Comparison of ENCODE assay signal across 28 cellular contexts in genomic region chr12:88977115-88977514, GRCh38.
"Had no signal": no experiment of that assay in that cellular context is flagged by ENCODE, and none has a peak within 500 bp of the region (broad histone marks: within the 10 kb centered on the region; RNA-seq: fewer than 3 reads in every experiment).

No MANE protein-coding gene starts in this region.

- H3K27me3 Mint-ChIP-seq: stimulated activated memory B cell treated with anti-CD40 and anti-IgM and Interleukin-4, amounts not matched to agents 10 μg/mL and 1 μg/mL and 100 μg/mL, for 72 hours; type B pancreatic cell had no signal

- DNase-seq: stimulated activated CD4-positive, alpha-beta T cell treated with anti-CD3 and anti-CD28 coated beads, Interleukin-2, amount 100 ng/mL, for 48 hours; stimulated activated CD4-positive, alpha-beta T cell treated with anti-CD3 and anti-CD28 coated beads, Interleukin-4, amount 100 ng/mL, for 1 hour; stimulated activated CD4-positive, alpha-beta T cell treated with anti-CD3 and anti-CD28 coated beads, Interleukin-4, amount 100 ng/mL, for 24 hours; stimulated activated CD4-positive, alpha-beta T cell treated with anti-CD3 and anti-CD28 coated beads, Interleukin-4, amount 100 ng/mL, for 4 hours; stimulated activated CD8-positive, alpha-beta memory T cell treated with anti-CD3 and anti-CD28 coated beads, Interleukin-4, amount 100 ng/mL, for 48 hours; stimulated activated naive B cell treated with anti-CD40 and anti-IgM and Interleukin-4, amounts not matched to agents 10 μg/mL and 1 μg/mL and 100 μg/mL, for 72 hours; stimulated activated naive CD4-positive, alpha-beta T cell; stimulated activated naive CD4-positive, alpha-beta T cell treated with Interleukin-2 at 50 U/mL for 16 hours; stimulated activated naive CD8-positive, alpha-beta T cell treated with anti-CD3 and anti-CD28 coated beads, Interleukin-15, amount 100 ng/mL, for 72 hours; stimulated activated naive CD8-positive, alpha-beta T cell treated with anti-CD3 and anti-CD28 coated beads, Interleukin-15, Interleukin-2, amounts not matched to agents 100 U/mL and 50 U/mL, for 24 hours; stomach; substantia nigra; testis; thyroid gland; tibial artery; transverse colon; trophoblast cell; upper lobe of left lung; upper lobe of right lung; uterus had no signal

- H3K36me3 ChIP-seq: stomach, suprapubic skin, thoracic aorta, thyroid gland, tibial artery, tibial nerve, transverse colon, upper lobe of left lung, upper lobe of right lung, uterus, vagina had no signal

- H3K4me3 ChIP-seq: stomach, suprapubic skin, testis, thoracic aorta, thyroid gland, tibial artery, tibial nerve, transverse colon, upper lobe of left lung, upper lobe of right lung, uterus, vagina had no signal

- H3K27ac Mint-ChIP-seq: stimulated activated effector memory CD8-positive, alpha-beta T cell treated with anti-CD3 and anti-CD28 coated beads, Interleukin-12 subunit alpha, Interleukin-12 subunit beta, amount 100 ng/mL, for 72 hours; stimulated activated memory B cell treated with anti-CD40 and anti-IgM and Interleukin-4, amounts not matched to agents 10 μg/mL and 1 μg/mL and 100 μg/mL, for 72 hours; stimulated activated naive B cell treated with anti-CD40 and anti-IgM and Interleukin-4, amounts not matched to agents 10 μg/mL and 1 μg/mL and 100 μg/mL, for 72 hours; stimulated activated naive CD8-positive, alpha-beta T cell treated with anti-CD3 and anti-CD28 coated beads, Interleukin-15, amount 100 ng/mL, for 72 hours; stimulated activated naive CD8-positive, alpha-beta T cell treated with anti-CD3 and anti-CD28 coated beads, Interleukin-15, Interleukin-2, amounts not matched to agents 100 ng/mL and 50 ng/mL, for 24 hours; type B pancreatic cell had no signal

- H3K4me1 Mint-ChIP-seq: stimulated activated effector memory CD8-positive, alpha-beta T cell treated with anti-CD3 and anti-CD28 coated beads, Interleukin-12 subunit alpha, Interleukin-12 subunit beta, amount 100 ng/mL, for 72 hours; stimulated activated memory B cell treated with anti-CD40 and anti-IgM and Interleukin-4, amounts not matched to agents 10 μg/mL and 1 μg/mL and 100 μg/mL, for 72 hours; stimulated activated naive B cell treated with anti-CD40 and anti-IgM and Interleukin-4, amounts not matched to agents 10 μg/mL and 1 μg/mL and 100 μg/mL, for 72 hours; stimulated activated naive CD8-positive, alpha-beta T cell treated with anti-CD3 and anti-CD28 coated beads, Interleukin-15, amount 100 ng/mL, for 72 hours had no signal

- H3K4me3 Mint-ChIP-seq: stimulated activated effector memory CD8-positive, alpha-beta T cell treated with anti-CD3 and anti-CD28 coated beads, Interleukin-12 subunit alpha, Interleukin-12 subunit beta, amount 100 ng/mL, for 72 hours; stimulated activated memory B cell treated with anti-CD40 and anti-IgM and Interleukin-4, amounts not matched to agents 10 μg/mL and 1 μg/mL and 100 μg/mL, for 72 hours; stimulated activated naive B cell treated with anti-CD40 and anti-IgM and Interleukin-4, amounts not matched to agents 10 μg/mL and 1 μg/mL and 100 μg/mL, for 72 hours; stimulated activated naive CD8-positive, alpha-beta T cell treated with anti-CD3 and anti-CD28 coated beads, Interleukin-15, amount 100 ng/mL, for 72 hours; stimulated activated naive CD8-positive, alpha-beta T cell treated with anti-CD3 and anti-CD28 coated beads, Interleukin-15, Interleukin-2, amounts not matched to agents 100 ng/mL and 50 ng/mL, for 24 hours; type B pancreatic cell had no signal

- H3K27me3 ChIP-seq: stomach, suprapubic skin, testis, thyroid gland, tibial artery, tibial nerve, transverse colon, upper lobe of left lung, upper lobe of right lung, uterus, vagina had no signal

- ATAC-seq: stimulated activated effector memory CD8-positive, alpha-beta T cell treated with anti-CD3 and anti-CD28 coated beads, Interleukin-12 subunit alpha, Interleukin-12 subunit beta, amount 100 ng/mL, for 72 hours; stimulated activated memory B cell treated with anti-CD40 and anti-IgM and Interleukin-4, amounts not matched to agents 10 μg/mL and 1 μg/mL and 100 μg/mL, for 72 hours; stimulated activated naive B cell treated with anti-CD40 and anti-IgM and Interleukin-4, amounts not matched to agents 10 μg/mL and 1 μg/mL and 100 μg/mL, for 72 hours; stimulated activated naive CD8-positive, alpha-beta T cell treated with anti-CD3 and anti-CD28 coated beads, Interleukin-15, amount 100 ng/mL, for 72 hours; stimulated activated naive CD8-positive, alpha-beta T cell treated with anti-CD3 and anti-CD28 coated beads, Interleukin-15, Interleukin-2, amounts not matched to agents 100 U/mL and 50 U/mL, for 24 hours; upper lobe of right lung had no signal

- H3K9me3 ChIP-seq: stomach, suprapubic skin, testis, thoracic aorta, thyroid gland, tibial artery, tibial nerve, transverse colon, upper lobe of left lung, upper lobe of right lung, uterus, vagina had no signal

- H3K4me1 ChIP-seq: stomach, suprapubic skin, testis, thyroid gland, tibial artery, tibial nerve, transverse colon, upper lobe of left lung, upper lobe of right lung, uterus, vagina had no signal

- H3K27ac ChIP-seq: stomach, suprapubic skin, testis, thoracic aorta, thyroid gland, tibial artery, tibial nerve, transverse colon, upper lobe of left lung, upper lobe of right lung, uterus, vagina had no signal

- H3K36me3 Mint-ChIP-seq: stimulated activated effector memory CD8-positive, alpha-beta T cell treated with anti-CD3 and anti-CD28 coated beads, Interleukin-12 subunit alpha, Interleukin-12 subunit beta, amount 100 ng/mL, for 72 hours; stimulated activated memory B cell treated with anti-CD40 and anti-IgM and Interleukin-4, amounts not matched to agents 10 μg/mL and 1 μg/mL and 100 μg/mL, for 72 hours; stimulated activated naive B cell treated with anti-CD40 and anti-IgM and Interleukin-4, amounts not matched to agents 10 μg/mL and 1 μg/mL and 100 μg/mL, for 72 hours; type B pancreatic cell had no signal

- H3K9me3 Mint-ChIP-seq: stimulated activated effector memory CD8-positive, alpha-beta T cell treated with anti-CD3 and anti-CD28 coated beads, Interleukin-12 subunit alpha, Interleukin-12 subunit beta, amount 100 ng/mL, for 72 hours; stimulated activated memory B cell treated with anti-CD40 and anti-IgM and Interleukin-4, amounts not matched to agents 10 μg/mL and 1 μg/mL and 100 μg/mL, for 72 hours; stimulated activated naive B cell treated with anti-CD40 and anti-IgM and Interleukin-4, amounts not matched to agents 10 μg/mL and 1 μg/mL and 100 μg/mL, for 72 hours; stimulated activated naive CD8-positive, alpha-beta T cell treated with anti-CD3 and anti-CD28 coated beads, Interleukin-15, amount 100 ng/mL, for 72 hours; stimulated activated naive CD8-positive, alpha-beta T cell treated with anti-CD3 and anti-CD28 coated beads, Interleukin-15, Interleukin-2, amounts not matched to agents 100 ng/mL and 50 ng/mL, for 24 hours; type B pancreatic cell had no signal
